Comparison of ENCODE assay signal across 12 cellular contexts in the genomic region with DNA sequence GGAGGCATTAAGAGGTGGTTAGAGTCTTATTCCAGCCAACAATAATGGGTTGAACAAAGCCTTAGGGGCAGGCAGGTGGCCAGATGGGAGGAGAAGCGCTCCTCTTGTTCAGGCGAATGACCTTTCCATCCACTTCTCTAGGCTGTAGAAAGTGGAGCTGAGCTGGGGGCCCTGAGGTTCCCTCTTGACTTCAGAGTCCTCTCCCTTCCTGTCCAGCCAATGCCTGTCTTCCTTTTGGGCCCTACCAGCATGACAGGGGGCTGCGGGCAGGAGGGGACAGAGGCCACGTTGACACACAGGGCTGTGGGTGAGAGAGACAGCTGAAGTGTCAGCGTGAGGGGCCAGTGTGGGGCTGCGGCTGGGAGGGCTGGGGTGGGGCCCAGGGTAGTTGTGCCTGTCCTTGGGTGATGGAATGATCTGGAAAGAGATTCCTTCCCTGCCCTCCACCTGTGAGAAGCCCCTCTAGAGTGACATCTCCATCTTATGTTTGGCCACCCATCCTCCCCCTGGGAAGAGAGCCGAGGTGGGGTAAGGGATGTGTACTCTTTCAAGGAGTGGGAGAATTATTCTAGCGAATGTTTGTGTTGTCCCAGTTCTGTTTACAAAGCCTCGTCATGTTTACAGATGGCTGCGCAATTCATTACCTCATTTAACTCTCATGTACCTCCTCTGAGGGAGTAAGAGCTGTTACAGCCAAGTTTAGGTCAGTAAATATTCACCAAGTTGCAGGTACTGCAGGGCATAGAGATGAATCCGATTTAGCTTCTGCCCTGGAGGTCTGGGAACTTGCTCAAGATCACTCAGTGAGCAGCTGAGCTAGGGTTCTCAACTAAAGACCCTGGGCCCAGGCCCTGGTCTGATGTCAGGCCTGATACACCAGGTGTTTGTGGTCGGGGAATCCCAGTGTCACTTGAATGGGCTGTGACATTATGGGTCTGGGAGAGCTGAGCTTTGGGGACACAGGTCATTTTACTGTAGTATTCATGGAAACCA. TPM values are rescaled to one million over a fixed set of nuclear protein-coding genes. Genes with fewer than 3 reads are reported as not detected.
DNase-seq lines count a peak whose midpoint lies in the region; ATAC-seq, FAIRE-seq and TF ChIP-seq lines count a peak whose summit lies in the region.
"Had no signal": no experiment of that assay in that cellular context is flagged by ENCODE, and none has a peak within 500 bp of the region (broad histone marks: within the 10 kb centered on the region; RNA-seq: fewer than 3 reads in every experiment).

No MANE protein-coding gene starts in this region.

- H3F3A ChIP-seq in GM23338 (replicated peaks; ENCODE audit: low read depth) (no peaks in the 10 kb centered on the region), PC-3 (ENCODE audit: low read length, unreplicated experiment) (no peaks in the 10 kb centered on the region)

- no peak for DNase-seq in GM23338 (ENCODE audit: low spot score)
- peak; percentile 81 for DNase-seq in PC-3
- DNase-seq in kidney = no peak
- no peak for DNase-seq in stimulated activated naive B cell treated with anti-CD40 and anti-IgM and Interleukin-4, amounts not matched to agents 10 μg/mL and 1 μg/mL and 100 μg/mL, for 72 hours
- DNase-seq in activated T-cell treated with anti-CD3 and anti-CD28 coated beads, Interleukin-2, amount 50 U/mL, for 48 hours = no peak
- DNase-seq in osteocyte (ENCODE audit: extremely low spot score, unreplicated experiment) = no peak
- no peak for DNase-seq in brain microvascular endothelial cell
- DNase-seq: activated gamma-delta T cell treated with Interleukin-2 at 50 U/mL for 16 hours; effector memory CD4-positive, alpha-beta T cell; NCI-H2107; stimulated activated CD4-positive, alpha-beta T cell treated with anti-CD3 and anti-CD28 coated beads, Interleukin-2, amount 100 ng/mL, for 48 hours had no signal

- no peak for TF ChIP-seq CTCF in GM23338 (conservative IDR thresholded peaks at IDR 0.05; ENCODE audit: low read depth in 2 of 2)
- TF ChIP-seq CTCF in PC-3 (conservative IDR thresholded peaks at IDR 0.05; ENCODE audit: low read depth, low read length) = no peak
- no peak for TF ChIP-seq CTCF in kidney (IDR thresholded peaks at IDR 0.05; ENCODE audit: borderline replicate concordance, extremely low read depth, insufficient read depth)
- TF ChIP-seq CTCF in osteocyte (IDR thresholded peaks at IDR 0.05) = no peak
- no peak for TF ChIP-seq CTCF in brain microvascular endothelial cell (IDR thresholded peaks at IDR 0.05; ENCODE audit: low read depth, low read length, missing control alignments)

- H3K9me3 ChIP-seq in PC-3 (ENCODE audit: low read length) (no peaks in the 10 kb centered on the region), kidney (ENCODE audit: control insufficient read depth in 1 of 2, low read length in 2 of 2) (no peaks in the 10 kb centered on the region)

- H3K4me3 Mint-ChIP-seq in GM23338 (peak overlapping the region; percentile 97), osteocyte (ENCODE audit: unreplicated experiment) (no peak overlapping the region)
- no peak overlapping the region for H3K4me3 Mint-ChIP-seq in stimulated activated naive B cell treated with anti-CD40 and anti-IgM and Interleukin-4, amounts not matched to agents 10 μg/mL and 1 μg/mL and 100 μg/mL, for 72 hours

- H3K4me1 ChIP-seq in GM23338 (ENCODE audit: insufficient read depth) = peaks cover 60% of the 10 kb centered on the region
- H3K4me1 ChIP-seq in PC-3 (ENCODE audit: insufficient read depth, low read length) = peaks cover 64% of the 10 kb centered on the region
- peaks cover 41 to 66% of the 10 kb centered on the region in 2 donors for H3K4me1 ChIP-seq in kidney (ENCODE audit: control insufficient read depth in 1 of 2, insufficient read depth in 1 of 2, low read depth in 1 of 2, low read length in 2 of 2)

- no peaks in the 10 kb centered on the region for H3K9me3 Mint-ChIP-seq in GM23338
- no peaks in the 10 kb centered on the region for H3K9me3 Mint-ChIP-seq in stimulated activated naive B cell treated with anti-CD40 and anti-IgM and Interleukin-4, amounts not matched to agents 10 μg/mL and 1 μg/mL and 100 μg/mL, for 72 hours
- no peaks in the 10 kb centered on the region for H3K9me3 Mint-ChIP-seq in osteocyte (ENCODE audit: unreplicated experiment)

- CTCF ChIA-PET in PC-3 (lab: Charles Lee) = interaction anchor here (0.6 to 1.1 kb wide), 2 partner anchors 16 to 31 kb away, joined by 3 read pairs; no protein-coding TSS in a partner anchor

- peak overlapping the region; percentile 75 for H3K4me2 ChIP-seq in GM23338
- H3K4me2 ChIP-seq in PC-3 (ENCODE audit: low read length) = peak overlapping the region; percentile 84

- H3K4me3 ChIP-seq in GM23338 (no peak overlapping the region), PC-3 (ENCODE audit: low read length) (peak overlapping the region; percentile 88; the same call in 1 of the 2 replicates), kidney (ENCODE audit: low read length in 2 of 2) (peak overlapping the region; percentile 4 to 30), brain microvascular endothelial cell (ENCODE audit: low read depth, low read length) (no peak overlapping the region)

- POLR2A ChIA-PET in PC-3 (lab: Charles Lee; ENCODE audit: unreplicated experiment) = interaction anchor here (0.6 to 0.7 kb wide), 2 partner anchors 15 to 70 kb away, joined by 3 to 5 read pairs; a partner anchor contains a TSS

- H3K27me3 Mint-ChIP-seq in GM23338 (ENCODE audit: insufficient read depth, low read depth, poor library complexity) (peaks cover 7% of the 10 kb centered on the region), osteocyte (ENCODE audit: unreplicated experiment) (no peaks in the 10 kb centered on the region)
- peaks cover 31 to 39% of the 10 kb centered on the region in 2 donors for H3K27me3 Mint-ChIP-seq in stimulated activated naive B cell treated with anti-CD40 and anti-IgM and Interleukin-4, amounts not matched to agents 10 μg/mL and 1 μg/mL and 100 μg/mL, for 72 hours

- no peaks in the 10 kb centered on the region for H3K27me3 ChIP-seq in GM23338 (ENCODE audit: insufficient read depth)
- H3K27me3 ChIP-seq in PC-3 (ENCODE audit: low read length) = no peaks in the 10 kb centered on the region
- H3K27me3 ChIP-seq in brain microvascular endothelial cell (replicated peaks) = no peaks in the 10 kb centered on the region

- H3K9me2 ChIP-seq in GM23338 (ENCODE audit: insufficient read depth) (no peaks in the 10 kb centered on the region), PC-3 (replicated peaks; ENCODE audit: low read length) (no peaks in the 10 kb centered on the region)

- peaks cover 27% of the 10 kb centered on the region for H4K20me1 ChIP-seq in GM23338 (replicated peaks; ENCODE audit: insufficient read depth)
- no peaks in the 10 kb centered on the region for H4K20me1 ChIP-seq in PC-3 (ENCODE audit: low read length)

- peaks cover 33% of the 10 kb centered on the region for H3K36me3 Mint-ChIP-seq in GM23338 (ENCODE audit: low read depth)
- H3K36me3 Mint-ChIP-seq in stimulated activated naive B cell treated with anti-CD40 and anti-IgM and Interleukin-4, amounts not matched to agents 10 μg/mL and 1 μg/mL and 100 μg/mL, for 72 hours = peaks cover 4 to 14% of the 10 kb centered on the region in 2 donors
- H3K36me3 Mint-ChIP-seq in osteocyte (ENCODE audit: unreplicated experiment) = no peaks in the 10 kb centered on the region

- H3K27ac ChIP-seq in GM23338 (ENCODE audit: low read depth) = no peak overlapping the region; the same call in 1 of the 2 replicates
- H3K27ac ChIP-seq in PC-3 (ENCODE audit: low read length) = peak overlapping the region; percentile 92
- peak overlapping the region; percentile 59 to 80 for H3K27ac ChIP-seq in kidney (ENCODE audit: low read depth in 2 of 2, low read length in 2 of 2)
- no peak overlapping the region for H3K27ac ChIP-seq in brain microvascular endothelial cell

- in situ Hi-C loops in brain microvascular endothelial cell (cut with HindIII; ENCODE audit: low pct_ligation_motif_present, low sequenced_read_pairs) = no loop called here

- FAIRE-seq in kidney (lab: Jason Lieb, UNC) = no peak

- H3K4me1 Mint-ChIP-seq in GM23338 = peaks cover 63% of the 10 kb centered on the region
- peaks cover 15 to 36% of the 10 kb centered on the region in 2 donors for H3K4me1 Mint-ChIP-seq in stimulated activated naive B cell treated with anti-CD40 and anti-IgM and Interleukin-4, amounts not matched to agents 10 μg/mL and 1 μg/mL and 100 μg/mL, for 72 hours
- peaks cover 34% of the 10 kb centered on the region for H3K4me1 Mint-ChIP-seq in osteocyte (ENCODE audit: unreplicated experiment)

- H3K79me2 ChIP-seq in GM23338 (replicated peaks; ENCODE audit: insufficient read depth) = peaks cover 92% of the 10 kb centered on the region
- peaks cover 73% of the 10 kb centered on the region for H3K79me2 ChIP-seq in PC-3 (ENCODE audit: low read length)

- intact Hi-C loops in PC-3 (cut with micrococcal nuclease) = no loop called here
- intact Hi-C loops in kidney (cut with DNase I) = no loop called here

- ATAC-seq in GM23338 (no peak), PC-3 (peak; percentile 39), HG03520 (IDR thresholded peaks at IDR 0.05; ENCODE audit: unreplicated experiment) (no peak)
- ATAC-seq in stimulated activated naive B cell treated with anti-CD40 and anti-IgM and Interleukin-4, amounts not matched to agents 10 μg/mL and 1 μg/mL and 100 μg/mL, for 72 hours (replicated peaks) = peak; percentile 56 to 71

- peak overlapping the region; percentile 53 for H3K9ac ChIP-seq in PC-3 (ENCODE audit: low read length)
- peak overlapping the region; percentile 22 to 31 for H3K9ac ChIP-seq in kidney (ENCODE audit: low read length in 2 of 2)

- peaks cover 3% of the 10 kb centered on the region; the same call in 1 of the 2 replicates for H3K36me3 ChIP-seq in GM23338 (ENCODE audit: insufficient read depth)
- peaks cover under 1% of the 10 kb centered on the region; the same call in 1 of the 2 replicates for H3K36me3 ChIP-seq in PC-3 (ENCODE audit: low read depth, low read length)
- H3K36me3 ChIP-seq in kidney (ENCODE audit: control insufficient read depth in 1 of 2, insufficient read depth in 2 of 2, low read length in 2 of 2) = peaks cover 7 to 12% of the 10 kb centered on the region in 2 donors
- peaks cover 10% of the 10 kb centered on the region for H3K36me3 ChIP-seq in brain microvascular endothelial cell (replicated peaks)

- H3K27ac Mint-ChIP-seq in GM23338 (peak overlapping the region; percentile 75; the same call in 1 of the 2 replicates), osteocyte (ENCODE audit: unreplicated experiment) (no peak overlapping the region)
- peak overlapping the region; percentile 53 for H3K27ac Mint-ChIP-seq in stimulated activated naive B cell treated with anti-CD40 and anti-IgM and Interleukin-4, amounts not matched to agents 10 μg/mL and 1 μg/mL and 100 μg/mL, for 72 hours

- BruUV-seq in PC-3 (replicated peaks; lab: Mats Ljungman, UMichigan) = no TSS peak

- H2AFZ ChIP-seq in GM23338 (no peak overlapping the region), PC-3 (ENCODE audit: low read length) (no peak overlapping the region)

RNA-seq across cellular contexts. Expression of a gene that starts 3.3 kb away (rescaled TPM):
- total RNA-seq in GM23338 (2014; rRNA removed; shearing (Covaris generic)) = 193 and 196 TPM in 2 replicates
- polyA plus RNA-seq in GM23338 (2016; fragmentation: Nextera tagmentation; extraction: Ambion mirVana) (44.9 and 46.2 TPM in 2 replicates), kidney (ENCODE audit: insufficient read depth, low read depth, low replicate concordance) (76.5 TPM)
- total RNA-seq in PC-3 (2014; rRNA removed) (36.2 and 57.1 TPM in 2 replicates), kidney (186 TPM), osteocyte (66.2 and 69.9 TPM in 2 replicates)

RNA-seq across cellular contexts. Expression of a gene that starts 15.3 kb away (rescaled TPM):
- 10.7 and 12.8 TPM in 2 replicates for total RNA-seq in GM23338 (2014; rRNA removed; shearing (Covaris generic))
- 7.0 and 8.2 TPM in 2 replicates for polyA plus RNA-seq in GM23338 (2016; fragmentation: Nextera tagmentation; extraction: Ambion mirVana)
- 5.9 and 10.3 TPM in 2 replicates for total RNA-seq in PC-3 (2014; rRNA removed)
- 48.5 TPM for total RNA-seq in kidney
- 33.8 TPM for polyA plus RNA-seq in kidney (ENCODE audit: insufficient read depth, low read depth, low replicate concordance)
- 33.8 and 35.3 TPM in 2 replicates for total RNA-seq in osteocyte

RNA-seq across cellular contexts. Expression of a gene that starts 27.1 kb away (rescaled TPM):
- 24.3 and 37.1 TPM in 2 replicates for total RNA-seq in GM23338 (2014; rRNA removed; shearing (Covaris generic))
- polyA plus RNA-seq in GM23338 (2016; fragmentation: Nextera tagmentation; extraction: Ambion mirVana) (91.8 and 106 TPM in 2 replicates), kidney (ENCODE audit: insufficient read depth, low read depth, low replicate concordance) (186 TPM)
- total RNA-seq in PC-3 (2014; rRNA removed) (52.0 and 57.8 TPM in 2 replicates), kidney (51.6 TPM), osteocyte (48.4 and 52.7 TPM in 2 replicates)

RNA-seq across cellular contexts. Expression of a gene that starts 34.5 kb away (rescaled TPM):
- total RNA-seq in GM23338 (2014; rRNA removed; shearing (Covaris generic)) = 23.1 and 28.9 TPM in 2 replicates
- polyA plus RNA-seq in GM23338 (2016; fragmentation: Nextera tagmentation; extraction: Ambion mirVana) = 12.8 and 13.1 TPM in 2 replicates
- 21.2 and 31.3 TPM in 2 replicates for total RNA-seq in PC-3 (2014; rRNA removed)
- 72.5 TPM for total RNA-seq in kidney
- 20.9 TPM for polyA plus RNA-seq in kidney (ENCODE audit: insufficient read depth, low read depth, low replicate concordance)
- total RNA-seq in osteocyte = 0.94 and 1.2 TPM in 2 replicates

RNA-seq across cellular contexts. Expression of a gene that starts 34.9 kb away (rescaled TPM):
- 1.9 and 2.3 TPM in 2 replicates for total RNA-seq in GM23338 (2014; rRNA removed; shearing (Covaris generic))
- 2.5 and 4.4 TPM in 2 replicates for polyA plus RNA-seq in GM23338 (2016; fragmentation: Nextera tagmentation; extraction: Ambion mirVana)
- total RNA-seq in PC-3 (2014; rRNA removed) = 1.2 and 1.4 TPM in 2 replicates
- total RNA-seq in kidney = 8.2 TPM
- 2.0 TPM for polyA plus RNA-seq in kidney (ENCODE audit: insufficient read depth, low read depth, low replicate concordance)
- total RNA-seq in osteocyte = 1.9 and 2.4 TPM in 2 replicates

Comparison
In these comparisons a context has a peak if more than half of its experiments do, and no peak if none do; other contexts are left out.
1. ATAC-seq: peak in PC-3 (single experiment) and stimulated activated naive B cell treated with anti-CD40 and anti-IgM and Interleukin-4, amounts not matched to agents 10 μg/mL and 1 μg/mL and 100 μg/mL, for 72 hours (2 of 2); none in GM23338 (single experiment) and HG03520 (single experiment).
2. H3K27ac ChIP-seq: peak in PC-3 (single experiment) and kidney (2 of 2); none in GM23338 (single experiment) and brain microvascular endothelial cell (single experiment).
3. H3K4me3 ChIP-seq: peak in PC-3 (single experiment) and kidney (2 of 2); none in GM23338 (single experiment) and brain microvascular endothelial cell (single experiment).